Comparison of ENCODE assay signal across 22 cellular contexts in the genomic region with DNA sequence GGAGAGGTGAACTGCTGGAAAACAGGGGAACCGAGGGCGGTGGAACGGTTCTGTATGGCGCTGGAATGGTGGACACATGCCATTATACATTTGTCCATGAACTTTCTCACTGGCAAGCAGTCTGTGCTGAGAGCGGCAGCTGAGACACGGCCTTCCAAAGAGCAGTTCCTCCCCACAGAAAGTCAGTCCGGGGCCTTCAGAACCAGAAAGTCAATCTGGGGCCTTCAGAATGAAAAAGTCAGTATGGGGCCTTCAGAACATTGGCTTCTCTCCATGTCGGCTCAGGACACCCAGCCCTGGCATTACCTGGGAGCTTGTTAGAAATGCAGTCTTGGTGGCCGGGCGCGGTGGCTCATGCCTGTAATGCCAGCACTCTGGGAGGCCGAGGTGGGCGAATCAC. TPM values are rescaled to one million over a fixed set of nuclear protein-coding genes. Genes with fewer than 3 reads are reported as not detected.
DNase-seq lines count a peak whose midpoint lies in the region; ATAC-seq and TF ChIP-seq lines count a peak whose summit lies in the region.
"Had no signal": no experiment of that assay in that cellular context is flagged by ENCODE, and none has a peak within 500 bp of the region (broad histone marks: within the 10 kb centered on the region; RNA-seq: fewer than 3 reads in every experiment).

No MANE protein-coding gene starts in this region.

- DNase-seq in CD14-positive monocyte (ENCODE audit: low spot score) = no peak
- DNase-seq in activated CD8-positive, alpha-beta T cell treated with anti-CD3 and anti-CD28 coated beads, Interleukin-2, amount 10 ng/mL, durations not matched to agents 7 days and 5 days = no peak
- DNase-seq in memory B cell (ENCODE audit: low spot score in 2 of 2) = no peak
- no peak for DNase-seq in epidermal melanocyte (ENCODE audit: insufficient read length, low spot score)
- DNase-seq in effector memory CD4-positive, alpha-beta T cell = no peak
- no peak for DNase-seq in T1000 (lab: John Stamatoyannopoulos, UW)
- DNase-seq: activated CD4-positive, alpha-beta T cell treated with anti-CD3 and anti-CD28 coated beads for 48 hours; immature natural killer cell; left lung; midbrain; MM.1S; NCI-H1417 treated with DMSO at 0.1 percent for 48 hours; stimulated activated CD4-positive, alpha-beta T cell treated with anti-CD3 and anti-CD28 coated beads, Interleukin-2, amount 100 ng/mL, for 48 hours; stimulated activated naive CD8-positive, alpha-beta T cell treated with anti-CD3 and anti-CD28 coated beads, Interleukin-15, amount 100 ng/mL, for 72 hours had no signal

- H3K27ac Mint-ChIP-seq in CD14-positive monocyte = peak overlapping the region in 4 of 7 donors; percentile 14 to 78 (median 51)
- peak overlapping the region; percentile 3 for H3K27ac Mint-ChIP-seq in activated CD8-positive, alpha-beta T cell treated with anti-CD3 and anti-CD28 coated beads, Interleukin-2, amount 10 ng/mL, durations not matched to agents 7 days and 5 days
- H3K27ac Mint-ChIP-seq in memory B cell = peak overlapping the region; percentile 3
- H3K27ac Mint-ChIP-seq: dendritic cell treated with granulocyte-macrophage colony-stimulating factor and Interleukin-4, amounts not matched to agents 40 ng/mL and 50 ng/mL, for 4 days; IgD-negative memory B cell; stimulated activated naive CD8-positive, alpha-beta T cell treated with anti-CD3 and anti-CD28 coated beads, Interleukin-15, amount 100 ng/mL, for 72 hours had no signal

- H3K4me3 ChIP-seq in skeletal muscle satellite cell (ENCODE audit: low read length) = no peak overlapping the region
- H3K4me3 ChIP-seq in effector memory CD4-positive, alpha-beta T cell (ENCODE audit: insufficient read depth, low read depth, low read length, poor library complexity, severe bottlenecking) = no peak overlapping the region
- H3K4me3 ChIP-seq: cardiac muscle cell, left lung, skin epidermis, vagina had no signal

- peaks cover 39% of the 10 kb centered on the region for H3K4me1 Mint-ChIP-seq in CD14-positive monocyte
- peaks cover 24% of the 10 kb centered on the region for H3K4me1 Mint-ChIP-seq in activated CD8-positive, alpha-beta T cell treated with anti-CD3 and anti-CD28 coated beads, Interleukin-2, amount 10 ng/mL, durations not matched to agents 7 days and 5 days (ENCODE audit: low read depth)
- H3K4me1 Mint-ChIP-seq in memory B cell = peaks cover 8% of the 10 kb centered on the region

- H3K36me3 ChIP-seq in skeletal muscle satellite cell (ENCODE audit: insufficient read depth, low read length) = peaks cover 40% of the 10 kb centered on the region
- H3K36me3 ChIP-seq in effector memory CD4-positive, alpha-beta T cell (ENCODE audit: control insufficient read depth, insufficient read depth, low read length) = peaks cover 56% of the 10 kb centered on the region

- no peak overlapping the region for H3K27ac ChIP-seq in effector memory CD4-positive, alpha-beta T cell (ENCODE audit: insufficient read depth, low read length, poor library complexity, severe bottlenecking)
- H3K27ac ChIP-seq: C4-2B, cardiac muscle cell, vagina had no signal

- H3K4me1 ChIP-seq in skeletal muscle satellite cell (ENCODE audit: control insufficient read depth, insufficient read depth, low read length) = peaks cover 46% of the 10 kb centered on the region
- peaks cover 8% of the 10 kb centered on the region for H3K4me1 ChIP-seq in effector memory CD4-positive, alpha-beta T cell (ENCODE audit: control insufficient read depth, insufficient read depth, low read length, poor library complexity, severe bottlenecking)

- H3K9me3 ChIP-seq in skeletal muscle satellite cell (replicated peaks; ENCODE audit: low read length) = no peaks in the 10 kb centered on the region
- H3K9me3 ChIP-seq in effector memory CD4-positive, alpha-beta T cell (ENCODE audit: control insufficient read depth, low read length) = no peaks in the 10 kb centered on the region
- H3K9me3 ChIP-seq: left lung, vagina had no signal

- H3K4me3 Mint-ChIP-seq in CD14-positive monocyte = no peak overlapping the region
- no peak overlapping the region for H3K4me3 Mint-ChIP-seq in activated CD8-positive, alpha-beta T cell treated with anti-CD3 and anti-CD28 coated beads, Interleukin-2, amount 10 ng/mL, durations not matched to agents 7 days and 5 days
- H3K4me3 Mint-ChIP-seq in memory B cell = no peak overlapping the region
- H3K4me3 Mint-ChIP-seq: dendritic cell treated with granulocyte-macrophage colony-stimulating factor and Interleukin-4, amounts not matched to agents 40 ng/mL and 50 ng/mL, for 4 days; IgD-negative memory B cell; immature natural killer cell; stimulated activated naive CD8-positive, alpha-beta T cell treated with anti-CD3 and anti-CD28 coated beads, Interleukin-15, amount 100 ng/mL, for 72 hours had no signal

- peak overlapping the region; percentile 38 for H3K9ac ChIP-seq in skeletal muscle satellite cell (ENCODE audit: low read depth, low read length)

- intact Hi-C loops in CD14-positive monocyte (cut with micrococcal nuclease) = loop anchor here (5.0 to 10.0 kb wide), 2 partner anchors 85 to 88 kb away; a partner anchor contains a TSS

- H3K36me3 Mint-ChIP-seq in CD14-positive monocyte (peaks cover 60 to 76% of the 10 kb centered on the region in 2 donors), memory B cell (peaks cover 26% of the 10 kb centered on the region)
- peaks cover 53% of the 10 kb centered on the region for H3K36me3 Mint-ChIP-seq in activated CD8-positive, alpha-beta T cell treated with anti-CD3 and anti-CD28 coated beads, Interleukin-2, amount 10 ng/mL, durations not matched to agents 7 days and 5 days (ENCODE audit: low read depth)

- no peaks in the 10 kb centered on the region for H3K27me3 ChIP-seq in skeletal muscle satellite cell (ENCODE audit: control insufficient read depth, insufficient read depth, low read length)
- H3K27me3 ChIP-seq in effector memory CD4-positive, alpha-beta T cell (replicated peaks; ENCODE audit: control insufficient read depth, insufficient read depth, low read length, poor library complexity, severe bottlenecking) = no peaks in the 10 kb centered on the region
- H3K27me3 ChIP-seq: cardiac muscle cell, left lung, vagina had no signal

- peaks cover 0 to 2% (median 0%) of the 10 kb centered on the region in 3 donors for H3K27me3 Mint-ChIP-seq in CD14-positive monocyte (ENCODE audit: low read depth in 3 of 3)
- no peaks in the 10 kb centered on the region for H3K27me3 Mint-ChIP-seq in activated CD8-positive, alpha-beta T cell treated with anti-CD3 and anti-CD28 coated beads, Interleukin-2, amount 10 ng/mL, durations not matched to agents 7 days and 5 days (ENCODE audit: low read depth)
- no peaks in the 10 kb centered on the region for H3K27me3 Mint-ChIP-seq in memory B cell
- H3K27me3 Mint-ChIP-seq: IgD-negative memory B cell; stimulated activated naive CD8-positive, alpha-beta T cell treated with anti-CD3 and anti-CD28 coated beads, Interleukin-15, amount 100 ng/mL, for 72 hours had no signal

- no peak for TF ChIP-seq CTCF in CD14-positive monocyte (IDR thresholded peaks at IDR 0.05)

- CTCF ChIA-PET in activated CD8-positive, alpha-beta T cell treated with anti-CD3 and anti-CD28 coated beads, Interleukin-2, amount 10 ng/mL, durations not matched to agents 7 days and 5 days (lab: Charles Lee) = interaction anchor here (5.8 kb wide), 1 partner anchor 171 kb away, joined by 60 read pairs; no protein-coding TSS in a partner anchor

- H3K4me2 ChIP-seq in skeletal muscle satellite cell (ENCODE audit: low read length) = no peak overlapping the region

- H3K9me3 Mint-ChIP-seq in CD14-positive monocyte (no peaks in the 10 kb centered on the region), memory B cell (no peaks in the 10 kb centered on the region)
- H3K9me3 Mint-ChIP-seq in activated CD8-positive, alpha-beta T cell treated with anti-CD3 and anti-CD28 coated beads, Interleukin-2, amount 10 ng/mL, durations not matched to agents 7 days and 5 days (ENCODE audit: insufficient read depth) = no peaks in the 10 kb centered on the region
- H3K9me3 Mint-ChIP-seq: dendritic cell treated with granulocyte-macrophage colony-stimulating factor and Interleukin-4, amounts not matched to agents 40 ng/mL and 50 ng/mL, for 4 days; IgD-negative memory B cell; immature natural killer cell; stimulated activated naive CD8-positive, alpha-beta T cell treated with anti-CD3 and anti-CD28 coated beads, Interleukin-15, amount 100 ng/mL, for 72 hours had no signal

- ATAC-seq in activated CD8-positive, alpha-beta T cell treated with anti-CD3 and anti-CD28 coated beads, Interleukin-2, amount 10 ng/mL, durations not matched to agents 7 days and 5 days = no peak
- ATAC-seq in memory B cell (ENCODE audit: low read depth) (no peak), HG03469 (IDR thresholded peaks at IDR 0.05; ENCODE audit: unreplicated experiment) (no peak)
- ATAC-seq: left lung; stimulated activated naive CD8-positive, alpha-beta T cell treated with anti-CD3 and anti-CD28 coated beads, Interleukin-15, amount 100 ng/mL, for 72 hours had no signal

- POLR2A ChIA-PET in activated CD8-positive, alpha-beta T cell treated with anti-CD3 and anti-CD28 coated beads, Interleukin-2, amount 10 ng/mL, durations not matched to agents 7 days and 5 days (lab: Charles Lee) = no interaction called here

RNA-seq across cellular contexts. Expression of a gene that starts 8.8 kb away (rescaled TPM):
- 100 to 1,000 TPM; 140 to 141 TPM for polyA plus RNA-seq in CD14-positive monocyte
- total RNA-seq in activated CD8-positive, alpha-beta T cell treated with anti-CD3 and anti-CD28 coated beads, Interleukin-2, amount 10 ng/mL, durations not matched to agents 7 days and 5 days = 10 to 100 TPM; 74.1 to 78.4 TPM
- 23.1 and 36.3 TPM in 2 replicates for total RNA-seq in skeletal muscle satellite cell (2012; rRNA removed)

RNA-seq across cellular contexts. Expression of a gene that starts 34.2 kb away (rescaled TPM):
- 1 to 10 TPM; 1.9 to 2.0 TPM for polyA plus RNA-seq in CD14-positive monocyte
- total RNA-seq in activated CD8-positive, alpha-beta T cell treated with anti-CD3 and anti-CD28 coated beads, Interleukin-2, amount 10 ng/mL, durations not matched to agents 7 days and 5 days = 10 to 100 TPM; 19.0 to 20.3 TPM
- total RNA-seq in skeletal muscle satellite cell (2012; rRNA removed) = 8.7 and 11.7 TPM in 2 replicates

RNA-seq across cellular contexts. Expression of a gene that starts 56.3 kb away (rescaled TPM):
- polyA plus RNA-seq in CD14-positive monocyte = 100 to 1,000 TPM; 102 to 122 TPM
- 100 to 1,000 TPM; 186 to 190 TPM for total RNA-seq in activated CD8-positive, alpha-beta T cell treated with anti-CD3 and anti-CD28 coated beads, Interleukin-2, amount 10 ng/mL, durations not matched to agents 7 days and 5 days
- total RNA-seq in skeletal muscle satellite cell (2012; rRNA removed) = 463 and 502 TPM in 2 replicates
